ENCODE assay signal across 2 cellular contexts in genomic region chr17:48025040-48025903, GRCh38.
TF ChIP-seq lines count a peak whose summit lies in the region.

No MANE protein-coding gene starts in this region.

TF ChIP-seq in IMR-90, 13 proteins besides CTCF, POLR2A, EP300 and RAD21:
- no peak for TF ChIP-seq FOS (IDR thresholded peaks at IDR 0.05; ENCODE audit: low read depth, low read length)
- no peak for TF ChIP-seq RFX5 (IDR thresholded peaks at IDR 0.05; ENCODE audit: low read depth, low read length)
- TF ChIP-seq CHD1 (IDR thresholded peaks at IDR 0.05; ENCODE audit: low read depth, low read length) = no peak
- TF ChIP-seq RCOR1 (IDR thresholded peaks at IDR 0.05; ENCODE audit: insufficient replicate concordance, low read length) = no peak
- TF ChIP-seq MAZ (IDR thresholded peaks at IDR 0.05; ENCODE audit: borderline replicate concordance, low read depth, low read length) = peak; percentile 86
- peak; percentile 71 for TF ChIP-seq SMC3 (IDR thresholded peaks at IDR 0.05; ENCODE audit: low read depth, low read length)
- TF ChIP-seq MXI1 (IDR thresholded peaks at IDR 0.05; ENCODE audit: borderline replicate concordance, low read depth, low read length) = peak; percentile 99
- no peak for TF ChIP-seq MAFK (IDR thresholded peaks at IDR 0.05; ENCODE audit: low read depth, low read length)
- peak; percentile 91 for TF ChIP-seq BHLHE40 (IDR thresholded peaks at IDR 0.05; ENCODE audit: low read depth, low read length)
- TF ChIP-seq CEBPB (IDR thresholded peaks at IDR 0.05; ENCODE audit: low read depth, low read length) = 0 out of 2 replicates have a peak, but pooled peaks have one; percentile 13
- TF ChIP-seq USF2 (IDR thresholded peaks at IDR 0.05; ENCODE audit: low read depth, low read length) = peak; percentile 87
- TF ChIP-seq, protein P1, sequence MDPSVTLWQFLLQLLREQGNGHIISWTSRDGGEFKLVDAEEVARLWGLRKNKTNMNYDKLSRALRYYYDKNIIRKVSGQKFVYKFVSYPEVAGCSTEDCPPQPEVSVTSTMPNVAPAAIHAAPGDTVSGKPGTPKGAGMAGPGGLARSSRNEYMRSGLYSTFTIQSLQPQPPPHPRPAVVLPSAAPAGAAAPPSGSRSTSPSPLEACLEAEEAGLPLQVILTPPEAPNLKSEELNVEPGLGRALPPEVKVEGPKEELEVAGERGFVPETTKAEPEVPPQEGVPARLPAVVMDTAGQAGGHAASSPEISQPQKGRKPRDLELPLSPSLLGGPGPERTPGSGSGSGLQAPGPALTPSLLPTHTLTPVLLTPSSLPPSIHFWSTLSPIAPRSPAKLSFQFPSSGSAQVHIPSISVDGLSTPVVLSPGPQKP (IDR thresholded peaks at IDR 0.05; ENCODE audit: borderline replicate concordance, low read depth, low read length) = no peak

TF ChIP-seq in endothelial cell of umbilical vein, 7 proteins besides CTCF, POLR2A, EP300 and RAD21:
- TF ChIP-seq GATA2 (IDR thresholded peaks at IDR 0.05; ENCODE audit: insufficient read depth, insufficient read length, low read depth, low read length) (no peak), MYC (IDR thresholded peaks at IDR 0.05; ENCODE audit: low read depth, low read length) (no peak), MAX (IDR thresholded peaks at IDR 0.05; ENCODE audit: insufficient read depth, insufficient read length) (peak; percentile 87), POLR2AphosphoS5 (IDR thresholded peaks at IDR 0.05; ENCODE audit: insufficient read depth, low read depth, low read length) (peak; percentile 48), FOS (IDR thresholded peaks at IDR 0.05; ENCODE audit: borderline replicate concordance, insufficient read depth, low read length) (no peak), EZH2 (IDR thresholded peaks at IDR 0.05; ENCODE audit: borderline replicate concordance, low read depth, low read length, severe bottlenecking) (no peak), JUN (IDR thresholded peaks at IDR 0.05; ENCODE audit: borderline replicate concordance, insufficient read depth, insufficient read length, low read depth) (no peak)
